22 cellular contexts compared by ENCODE assay signal in the genomic region with DNA sequence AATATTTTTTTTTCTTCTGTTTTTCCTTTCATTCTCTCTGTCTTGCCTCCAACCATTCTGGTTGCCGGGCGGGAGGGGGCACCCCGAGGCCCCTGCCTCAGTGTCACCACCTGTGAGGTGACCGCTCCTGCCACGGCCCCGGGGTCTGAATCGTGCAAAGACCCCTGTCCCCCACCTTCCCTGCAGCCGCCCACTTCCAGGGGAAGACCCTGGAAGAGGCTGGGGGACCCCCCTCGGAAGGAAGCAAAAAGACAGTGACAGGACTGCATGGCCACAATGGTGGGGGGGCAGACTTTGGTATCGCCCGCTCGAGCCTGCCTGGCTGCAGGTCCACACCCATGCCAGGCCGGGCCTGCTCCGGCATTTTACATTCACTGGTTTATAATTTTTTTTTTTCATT. TPM values are rescaled to one million over a fixed set of nuclear protein-coding genes. Genes with fewer than 3 reads are reported as not detected.
DNase-seq lines count a peak whose midpoint lies in the region; ATAC-seq, FAIRE-seq and TF ChIP-seq lines count a peak whose summit lies in the region.
"Had no signal": no experiment of that assay in that cellular context is flagged by ENCODE, and none has a peak within 500 bp of the region (broad histone marks: within the 10 kb centered on the region; RNA-seq: fewer than 3 reads in every experiment).

No MANE protein-coding gene starts in this region.

- H3K27me3 ChIP-seq in HepG2 (ENCODE audit: control insufficient read depth in 1 of 2, insufficient read depth in 2 of 2, low read length in 2 of 2), result no peaks in the 10 kb centered on the region; a peak in 1 of 5 replicates

- WGBS in HepG2 (ENCODE audit: low lambda C conversion rate), result 95% methylated on average over 14 of the region's 14 CpGs

- H2AFZ ChIP-seq in HepG2 (ENCODE audit: low read length), result no peak overlapping the region

- no peak overlapping the region for H3K4me2 ChIP-seq in HepG2 (ENCODE audit: low read depth, low read length)
- H3K4me2 ChIP-seq: SK-N-SH had no signal

- no peaks in the 10 kb centered on the region for H3K9me3 ChIP-seq in HepG2 (ENCODE audit: low read length)
- H3K9me3 ChIP-seq: SK-N-SH had no signal

- TF ChIP-seq POLR2A in HepG2 (IDR thresholded peaks at IDR 0.05; ENCODE audit: insufficient read depth in 1 of 2, low read depth in 2 of 2, low read length in 2 of 2), result no peak

- no peak for TF ChIP-seq RAD21 in HepG2 (CRISPR knock-in tag; IDR thresholded peaks at IDR 0.05)

- no peak for TF ChIP-seq EP300 in HepG2 (IDR thresholded peaks at IDR 0.05; ENCODE audit: low read depth in 2 of 2, low read length in 2 of 2)
- TF ChIP-seq EP300 in HepG2 (CRISPR knock-in tag; IDR thresholded peaks at IDR 0.05; ENCODE audit: borderline replicate concordance), result no peak

- in situ Hi-C loops in GM13977 (cut with MboI; ENCODE audit: low pct_unique_long_range_greater_than_20kb, low sequenced_read_pairs, unreplicated experiment) (no loop called here), HepG2 (cut with HindIII; ENCODE audit: extremely low pct_ligation_motif_present, low pct_unique_long_range_greater_than_20kb) (no loop called here)

- ATAC-seq in HepG2 (no peak), esophagus mucosa (no peak)

- no peaks in the 10 kb centered on the region; the same call in 1 of the 2 replicates for H3K4me1 ChIP-seq in HepG2 (ENCODE audit: insufficient read depth, low read length)

- intact Hi-C loops in HepG2 (cut with micrococcal nuclease; ENCODE audit: unreplicated experiment), result no loop called here

- H3K27ac ChIP-seq in angular gyrus (ENCODE audit: low read depth, low read length) (peak overlapping the region; percentile 66), HepG2 (ENCODE audit: extremely low read length, insufficient read depth, low read length) (no peak overlapping the region), substantia nigra (ENCODE audit: low read depth, low read length, poor library complexity, severe bottlenecking) (peak overlapping the region; percentile 90)
- H3K27ac ChIP-seq: HL-60 had no signal

- no TSS peak for BruUV-seq in HepG2 (replicated peaks; lab: Mats Ljungman, UMichigan)

- TF ChIP-seq CTCF in GM13977 (IDR thresholded peaks at IDR 0.05; ENCODE audit: extremely low read depth, insufficient read depth, missing control alignments) (no peak), HepG2 (CRISPR knock-in tag; IDR thresholded peaks at IDR 0.05) (no peak)

- CTCF ChIA-PET in HepG2 (lab: Yijun Ruan, JAX; ENCODE audit: low intra/inter-chr PET ratio, low total read pairs), result no interaction called here

- peaks cover 10 to 19% of the 10 kb centered on the region in 2 experiments; a peak in 4 of 5 replicates for H3K36me3 ChIP-seq in HepG2 (replicated peaks in 1 of 2; ENCODE audit: control insufficient read depth in 1 of 2, insufficient read depth in 2 of 2, low read length in 2 of 2)

- H3K79me2 ChIP-seq in HepG2 (ENCODE audit: insufficient read depth, low read length), result peaks cover 7% of the 10 kb centered on the region

- peaks cover 16% of the 10 kb centered on the region; the same call in 1 of the 2 replicates for H4K20me1 ChIP-seq in HepG2 (ENCODE audit: insufficient read depth, low read length)

- H3K4me3 ChIP-seq in HepG2 (replicated peaks in 1 of 3; ENCODE audit: insufficient read depth in 1 of 3, low read depth in 2 of 3, low read length in 3 of 3), result no peak overlapping the region

- no peak for FAIRE-seq in HepG2 (lab: Jason Lieb, UNC)
- FAIRE-seq: H54 had no signal

- DNase-seq in GM13977 (ENCODE audit: low spot score), result peak; percentile 38
- no peak for DNase-seq in HepG2 (ENCODE audit: low spot score)
- no peak for DNase-seq in substantia nigra (lab: John Stamatoyannopoulos, UW)
- no peak for DNase-seq in activated CD4-positive, alpha-beta T cell treated with anti-CD3 and anti-CD28 coated beads, Interleukin-2, amount 50 U/mL, for 48 hours
- DNase-seq in NCI-H187 treated with DMSO at 0.1 percent for 48 hours (lab: John Stamatoyannopoulos, UW), result no peak
- DNase-seq in middle frontal gyrus (ENCODE audit: extremely low spot score, low spot score), result no peak
- DNase-seq: AML-193; Calu3; CD8-positive, alpha-beta memory T cell; DMS153; HFFc6; NCI-H1105 treated with DMSO at 0.1 percent for 48 hours; NCI-H1694 treated with DMSO at 0.1 percent for 48 hours; NCI-H2107; NCI-H446 treated with DMSO at 0.1 percent for 48 hours; NCI-H526 treated with DMSO at 0.1 percent for 48 hours; SHP77; SK-N-SH had no signal

- H3K9ac ChIP-seq in HepG2 (ENCODE audit: insufficient read depth, low read depth, low read length), result no peak overlapping the region
- H3K9ac ChIP-seq: SK-N-SH had no signal

- POLR2A ChIA-PET in HepG2 (lab: Yijun Ruan, JAX), result no interaction called here

RNA-seq across cellular contexts. Expression of a gene that starts 22.7 kb away (rescaled TPM):
- total RNA-seq in HepG2 (2016; rRNA removed; fragmentation: Illumina TruSeq; extraction: Trizol) (3.5 and 3.6 TPM in 2 replicates), esophagus mucosa (53.7 TPM)
- total RNA-seq in HepG2 (2016; cell fraction: cytosol; rRNA removed; fragmentation: Illumina TruSeq; extraction: Trizol; ENCODE audit: low read depth), result 1.8 TPM in 2 replicates
- 2.7 and 3.2 TPM in 2 replicates for total RNA-seq in HepG2 (2016; cell fraction: insoluble cytoplasmic fraction; rRNA removed; fragmentation: Illumina TruSeq; extraction: Trizol)
- 3.7 and 4.3 TPM in 2 replicates for total RNA-seq in HepG2 (2016; cell fraction: membrane; rRNA removed; fragmentation: Illumina TruSeq; extraction: Trizol)
- 3.0 and 3.1 TPM in 2 replicates for total RNA-seq in HepG2 (2016; cell fraction: nucleus; rRNA removed; fragmentation: Illumina TruSeq; extraction: Trizol)
- polyA plus RNA-seq in HepG2 (2011; rRNA removed), result 4.0 and 5.5 TPM in 2 replicates
- 2.9 and 4.8 TPM in 2 replicates for polyA plus RNA-seq in HepG2 (2011; cell fraction: cytosol; rRNA removed)
- polyA plus RNA-seq in HepG2 (2011; cell fraction: nucleus; rRNA removed), result 23.5 and 34.3 TPM in 2 replicates
- 4.7 and 6.0 TPM in 2 replicates for polyA plus RNA-seq in HepG2 (2012)
- 0.96 and 1.2 TPM in 2 replicates for polyA plus RNA-seq in HepG2 (2016; cell fraction: cytosol; fragmentation: Illumina TruSeq; extraction: Trizol; ENCODE audit: low read depth)
- 4.5 and 4.8 TPM in 2 replicates for polyA plus RNA-seq in HepG2 (2016; cell fraction: insoluble cytoplasmic fraction; fragmentation: Illumina TruSeq; extraction: Trizol; ENCODE audit: low read depth)
- polyA plus RNA-seq in HepG2 (2016; cell fraction: membrane; fragmentation: Illumina TruSeq; extraction: Trizol; ENCODE audit: low read depth), result 2.7 and 3.0 TPM in 2 replicates
- 9.7 and 9.9 TPM in 2 replicates for polyA plus RNA-seq in HepG2 (2016; cell fraction: nucleus; fragmentation: Illumina TruSeq; extraction: Trizol; ENCODE audit: insufficient read depth, low read depth)
- 4.3 and 12.1 TPM in 2 replicates for polyA minus RNA-seq in HepG2 (2011; rRNA and poly(A)+ RNA removed; ENCODE audit: low replicate concordance)
- 9.4 and 10.5 TPM in 2 replicates for polyA minus RNA-seq in HepG2 (2011; cell fraction: cytosol; rRNA and poly(A)+ RNA removed)
- 5.0 and 5.4 TPM in 2 replicates for polyA minus RNA-seq in HepG2 (2011; cell fraction: nucleus; rRNA and poly(A)+ RNA removed)

RNA-seq across cellular contexts. Expression of a gene that starts 36.4 kb away (rescaled TPM):
- 20.1 and 22.4 TPM in 2 replicates for total RNA-seq in HepG2 (2016; rRNA removed; fragmentation: Illumina TruSeq; extraction: Trizol)
- 4.3 and 5.1 TPM in 2 replicates for total RNA-seq in HepG2 (2016; cell fraction: cytosol; rRNA removed; fragmentation: Illumina TruSeq; extraction: Trizol; ENCODE audit: low read depth)
- total RNA-seq in HepG2 (2016; cell fraction: insoluble cytoplasmic fraction; rRNA removed; fragmentation: Illumina TruSeq; extraction: Trizol), result 16.7 and 23.3 TPM in 2 replicates
- total RNA-seq in HepG2 (2016; cell fraction: membrane; rRNA removed; fragmentation: Illumina TruSeq; extraction: Trizol), result 9.8 and 11.2 TPM in 2 replicates
- 9.7 and 15.2 TPM in 2 replicates for total RNA-seq in HepG2 (2016; cell fraction: nucleus; rRNA removed; fragmentation: Illumina TruSeq; extraction: Trizol)
- polyA plus RNA-seq in HepG2 (2011; rRNA removed), result 8.7 and 9.0 TPM in 2 replicates
- 11.2 and 43.1 TPM in 2 replicates for polyA plus RNA-seq in HepG2 (2011; cell fraction: cytosol; rRNA removed)
- 22.4 and 27.4 TPM in 2 replicates for polyA plus RNA-seq in HepG2 (2011; cell fraction: nucleus; rRNA removed)
- 19.1 and 20.7 TPM in 2 replicates for polyA plus RNA-seq in HepG2 (2012)
- polyA plus RNA-seq in HepG2 (2016; cell fraction: cytosol; fragmentation: Illumina TruSeq; extraction: Trizol; ENCODE audit: low read depth), result 3.3 and 3.5 TPM in 2 replicates
- 18.2 and 33.3 TPM in 2 replicates for polyA plus RNA-seq in HepG2 (2016; cell fraction: insoluble cytoplasmic fraction; fragmentation: Illumina TruSeq; extraction: Trizol; ENCODE audit: low read depth)
- 5.6 and 5.9 TPM in 2 replicates for polyA plus RNA-seq in HepG2 (2016; cell fraction: membrane; fragmentation: Illumina TruSeq; extraction: Trizol; ENCODE audit: low read depth)
- polyA plus RNA-seq in HepG2 (2016; cell fraction: nucleus; fragmentation: Illumina TruSeq; extraction: Trizol; ENCODE audit: insufficient read depth, low read depth), result 36.3 and 39.1 TPM in 2 replicates
- polyA minus RNA-seq in HepG2 (2011; rRNA and poly(A)+ RNA removed; ENCODE audit: low replicate concordance), result 12.2 and 13.9 TPM in 2 replicates
- 5.1 and 7.7 TPM in 2 replicates for polyA minus RNA-seq in HepG2 (2011; cell fraction: cytosol; rRNA and poly(A)+ RNA removed)
- polyA minus RNA-seq in HepG2 (2011; cell fraction: nucleus; rRNA and poly(A)+ RNA removed), result 14.5 and 15.1 TPM in 2 replicates
- 19.3 TPM for total RNA-seq in esophagus mucosa

RNA-seq across cellular contexts. Expression of a gene that starts 58.7 kb away (rescaled TPM):
- total RNA-seq in HepG2 (2016; rRNA removed; fragmentation: Illumina TruSeq; extraction: Trizol), result 1,722 and 1,777 TPM in 2 replicates
- total RNA-seq in HepG2 (2016; cell fraction: cytosol; rRNA removed; fragmentation: Illumina TruSeq; extraction: Trizol; ENCODE audit: low read depth), result 663 and 837 TPM in 2 replicates
- total RNA-seq in HepG2 (2016; cell fraction: insoluble cytoplasmic fraction; rRNA removed; fragmentation: Illumina TruSeq; extraction: Trizol), result 1,312 and 1,845 TPM in 2 replicates
- 2,334 and 2,783 TPM in 2 replicates for total RNA-seq in HepG2 (2016; cell fraction: membrane; rRNA removed; fragmentation: Illumina TruSeq; extraction: Trizol)
- 709 and 773 TPM in 2 replicates for total RNA-seq in HepG2 (2016; cell fraction: nucleus; rRNA removed; fragmentation: Illumina TruSeq; extraction: Trizol)
- polyA plus RNA-seq in HepG2 (2011; rRNA removed), result 1,441 and 1,465 TPM in 2 replicates
- 1,619 and 2,301 TPM in 2 replicates for polyA plus RNA-seq in HepG2 (2011; cell fraction: cytosol; rRNA removed)
- 945 and 1,058 TPM in 2 replicates for polyA plus RNA-seq in HepG2 (2011; cell fraction: nucleus; rRNA removed)
- 2,825 and 3,817 TPM in 2 replicates for polyA plus RNA-seq in HepG2 (2012)
- polyA plus RNA-seq in HepG2 (2016; cell fraction: cytosol; fragmentation: Illumina TruSeq; extraction: Trizol; ENCODE audit: low read depth), result 660 and 778 TPM in 2 replicates
- polyA plus RNA-seq in HepG2 (2016; cell fraction: insoluble cytoplasmic fraction; fragmentation: Illumina TruSeq; extraction: Trizol; ENCODE audit: low read depth), result 1,198 and 1,548 TPM in 2 replicates
- 1,837 and 2,206 TPM in 2 replicates for polyA plus RNA-seq in HepG2 (2016; cell fraction: membrane; fragmentation: Illumina TruSeq; extraction: Trizol; ENCODE audit: low read depth)
- polyA plus RNA-seq in HepG2 (2016; cell fraction: nucleus; fragmentation: Illumina TruSeq; extraction: Trizol; ENCODE audit: insufficient read depth, low read depth), result 1,012 and 1,080 TPM in 2 replicates
- 1,462 and 3,209 TPM in 2 replicates for polyA minus RNA-seq in HepG2 (2011; rRNA and poly(A)+ RNA removed; ENCODE audit: low replicate concordance)
- 1,805 and 1,823 TPM in 2 replicates for polyA minus RNA-seq in HepG2 (2011; cell fraction: cytosol; rRNA and poly(A)+ RNA removed)
- polyA minus RNA-seq in HepG2 (2011; cell fraction: nucleus; rRNA and poly(A)+ RNA removed), result 434 and 615 TPM in 2 replicates
- 2,169 TPM for total RNA-seq in esophagus mucosa

Comparison
In these comparisons a context has a peak if more than half of its experiments do, and no peak if none do; other contexts are left out.
1. RNA of a gene that starts 22.7 kb away (total RNA-seq): 53.7 TPM in esophagus mucosa (single experiment); 1.8 to 4.3 TPM in HepG2; every median in the first group is over 10 times any median in the second.